Comparison of ENCODE assay signal across 21 cellular contexts in genomic region chr7:26168458-26169023, GRCh38.
"Had no signal": no experiment of that assay in that cellular context is flagged by ENCODE, and none has a peak within 500 bp of the region (broad histone marks: within the 10 kb centered on the region; RNA-seq: fewer than 3 reads in every experiment).

No MANE protein-coding gene starts in this region.

- H3K9me3 Mint-ChIP-seq: stimulated activated memory B cell treated with anti-CD40 and anti-IgM and Interleukin-4, amounts not matched to agents 10 μg/mL and 1 μg/mL and 100 μg/mL, for 72 hours; T-helper 1 cell treated with Interleukin-12 subunit alpha and Interleukin-12 subunit beta and Interleukin-4 antibody, amounts not matched to agents 30 μg/mL and 1 μg/mL, for 36 hours had no signal

- H3K4me3 Mint-ChIP-seq: activated T-cell treated with anti-CD3 and anti-CD28 coated beads, Interleukin-2, amount 50 U/mL, for 72 hours; stimulated activated memory B cell treated with anti-CD40 and anti-IgM and Interleukin-4, amounts not matched to agents 10 μg/mL and 1 μg/mL and 100 μg/mL, for 72 hours; T-helper 1 cell treated with Interleukin-12 subunit alpha and Interleukin-12 subunit beta and Interleukin-4 antibody, amounts not matched to agents 30 μg/mL and 1 μg/mL, for 36 hours had no signal

- H3K27ac Mint-ChIP-seq: activated T-cell treated with anti-CD3 and anti-CD28 coated beads, Interleukin-2, amount 50 U/mL, for 72 hours; naive B cell; stimulated activated memory B cell treated with anti-CD40 and anti-IgM and Interleukin-4, amounts not matched to agents 10 μg/mL and 1 μg/mL and 100 μg/mL, for 72 hours had no signal

- H3K4me1 ChIP-seq: gastrocnemius medialis, sigmoid colon, testis had no signal

- H3K27me3 Mint-ChIP-seq: naive B cell; stimulated activated memory B cell treated with anti-CD40 and anti-IgM and Interleukin-4, amounts not matched to agents 10 μg/mL and 1 μg/mL and 100 μg/mL, for 72 hours had no signal

- H3K4me3 ChIP-seq: cardiac muscle cell, gastrocnemius medialis, mucosa of descending colon, pancreas, sigmoid colon, spleen, testis, upper lobe of left lung had no signal

- H3K27ac ChIP-seq: cardiac muscle cell, epithelial cell of prostate, gastrocnemius medialis, pancreas, sigmoid colon, testis, upper lobe of left lung had no signal

- H3K27me3 ChIP-seq: cardiac muscle cell, gastrocnemius medialis, pancreas, spleen, testis, upper lobe of left lung had no signal

- ATAC-seq: activated CD4-positive, CD25-positive, alpha-beta regulatory T cell treated with anti-CD3 and anti-CD28 coated beads, Interleukin-2, amount 50 U/mL, for 24 hours; activated T-cell treated with anti-CD3 and anti-CD28 coated beads, Interleukin-2, amount 50 U/mL, for 72 hours; mucosa of descending colon; stimulated activated memory B cell treated with anti-CD40 and anti-IgM and Interleukin-4, amounts not matched to agents 10 μg/mL and 1 μg/mL and 100 μg/mL, for 72 hours had no signal

- H3K9me3 ChIP-seq: gastrocnemius medialis, mucosa of descending colon, pancreas, testis, upper lobe of left lung had no signal

- DNase-seq: activated CD4-positive, alpha-beta T cell treated with anti-CD3 and anti-CD28 coated beads, Interleukin-2, amount 50 U/mL, for 1 hour; activated effector memory CD4-positive, alpha-beta T cell treated with anti-CD3 and anti-CD28 coated beads, Interleukin-2, amount 50 U/mL, for 16 hours; activated naive CD4-positive, alpha-beta T cell treated with anti-CD3 and anti-CD28 coated beads, Interleukin-2, amount 50 U/mL, for 16 hours; activated T-cell treated with anti-CD3 and anti-CD28 coated beads, Interleukin-2, amount 50 U/mL, for 72 hours; dermis blood vessel endothelial cell; effector memory CD4-positive, alpha-beta T cell; gastrocnemius medialis; mesenchymal stem cell; mucosa of descending colon; naive B cell; pancreas; sigmoid colon; spleen; stimulated activated CD4-positive, alpha-beta T cell treated with anti-CD3 and anti-CD28 coated beads, Interleukin-4, amount 100 ng/mL, for 4 hours; testis; upper lobe of left lung had no signal

- H3K36me3 ChIP-seq: cardiac muscle cell, pancreas, sigmoid colon had no signal
